In the genomic region with DNA sequence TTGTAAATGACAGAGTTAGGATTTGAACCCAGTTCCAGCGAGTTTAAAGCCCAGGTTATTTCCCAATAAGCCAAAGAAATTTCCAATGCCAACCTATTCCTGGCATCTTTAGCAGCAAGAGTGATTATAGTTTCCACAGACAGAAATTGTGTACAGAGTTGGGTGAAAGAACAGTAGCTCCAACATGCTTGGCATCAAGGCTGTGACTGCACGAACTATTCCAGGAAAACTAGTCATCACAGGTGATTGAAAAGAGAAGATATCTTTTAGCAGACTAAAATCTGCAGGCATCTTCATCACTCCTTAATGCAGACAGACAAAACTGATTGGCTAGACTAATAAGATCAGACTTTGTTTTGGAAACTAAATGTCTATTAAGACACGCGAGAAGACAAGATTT, we compare ENCODE assay signal across 17 cellular contexts.
DNase-seq lines count a peak whose midpoint lies in the region; ATAC-seq and TF ChIP-seq lines count a peak whose summit lies in the region.
"Had no signal": no experiment of that assay in that cellular context is flagged by ENCODE, and none has a peak within 500 bp of the region (broad histone marks: within the 10 kb centered on the region; RNA-seq: fewer than 3 reads in every experiment).

No MANE protein-coding gene starts in this region.

- no peaks in the 10 kb centered on the region for H3K27me3 Mint-ChIP-seq in activated naive CD4-positive, alpha-beta T cell treated with anti-CD3 and anti-CD28 coated beads, Interleukin-2, amount 50 U/mL, for 24 hours
- H3K27me3 Mint-ChIP-seq in activated B cell treated with CpG ODN at 0.5 μM for 24 hours: no peaks in the 10 kb centered on the region
- H3K27me3 Mint-ChIP-seq: CD4-positive, CD25-positive, alpha-beta regulatory T cell had no signal

- no peak for TF ChIP-seq POLR2A in suprapubic skin (IDR thresholded peaks at IDR 0.05)

- H3K9me3 ChIP-seq in suprapubic skin: no peaks in the 10 kb centered on the region
- H3K9me3 ChIP-seq: MG63 had no signal

- H3K9ac ChIP-seq in mesendoderm (ENCODE audit: low read length): no peak overlapping the region

- no peak overlapping the region for H3K23ac ChIP-seq in mesendoderm (ENCODE audit: low read length)

- no peak overlapping the region for H2BK15ac ChIP-seq in mesendoderm (replicated peaks; ENCODE audit: low read depth)

- H3K4me3 ChIP-seq in suprapubic skin (no peak overlapping the region), mesendoderm (ENCODE audit: low read length) (no peak overlapping the region)
- H3K4me3 ChIP-seq: MG63 had no signal

- TF ChIP-seq CTCF in activated B cell treated with CpG ODN at 0.5 μM for 24 hours (IDR thresholded peaks at IDR 0.05) (no peak), omental fat pad (IDR thresholded peaks at IDR 0.05) (no peak), suprapubic skin (IDR thresholded peaks at IDR 0.05) (no peak)

- no peaks in the 10 kb centered on the region for H3K79me1 ChIP-seq in mesendoderm (ENCODE audit: low read length)

- CTCF ChIA-PET in activated B cell treated with CpG ODN at 0.5 μM for 24 hours (lab: Charles Lee): interaction anchor here (0.5 kb wide), 1 partner anchor 76 kb away, joined by 3 read pairs; no protein-coding TSS in a partner anchor

- ATAC-seq in activated B cell treated with CpG ODN at 0.5 μM for 24 hours (ENCODE audit: low read depth) (no peak), omental fat pad (ENCODE audit: low FRiP score) (peak; percentile 50)

- no peak for DNase-seq in activated naive CD4-positive, alpha-beta T cell treated with Interleukin-2 at 50 U/mL for 16 hours
- DNase-seq in activated B cell treated with CpG ODN at 0.5 μM for 24 hours: no peak
- no peak for DNase-seq in omental fat pad (ENCODE audit: low spot score)
- DNase-seq in suprapubic skin (ENCODE audit: low spot score in 2 of 2): no peak
- no peak for DNase-seq in mesendoderm
- no peak for DNase-seq in OCI-M2 (lab: John Stamatoyannopoulos, UW; ENCODE audit: unreplicated experiment)
- DNase-seq in NCI-H345 (lab: John Stamatoyannopoulos, UW): no peak
- DNase-seq: ACHN; CD4-positive, CD25-positive, alpha-beta regulatory T cell; KBM-7; NCI-H2029; NCI-H526 treated with DMSO at 0.1 percent for 48 hours; RPMI8226; SHP77 had no signal

- POLR2A ChIA-PET in activated B cell treated with CpG ODN at 0.5 μM for 24 hours (lab: Charles Lee): interaction anchor here (0.5 to 11.9 kb wide), 12 partner anchors 11 to 294 kb away, joined by 3 to 537 read pairs (median 5); a partner anchor contains a TSS

- TF ChIP-seq EP300 in suprapubic skin (IDR thresholded peaks at IDR 0.05): no peak

- H3K27me3 ChIP-seq in suprapubic skin (no peaks in the 10 kb centered on the region), mesendoderm (ENCODE audit: insufficient read depth, low read length, poor library complexity) (no peaks in the 10 kb centered on the region)
- H3K27me3 ChIP-seq: MG63 had no signal

- H2BK5ac ChIP-seq in mesendoderm (ENCODE audit: low read length): no peak overlapping the region

- no peak overlapping the region for H3K56ac ChIP-seq in mesendoderm (ENCODE audit: low read length)

- H3K4ac ChIP-seq in mesendoderm (ENCODE audit: low read depth, low read length): no peak overlapping the region

- no peak overlapping the region for H2AK5ac ChIP-seq in mesendoderm (ENCODE audit: low read length)

- peaks cover 7% of the 10 kb centered on the region for H3K36me3 Mint-ChIP-seq in activated naive CD4-positive, alpha-beta T cell treated with anti-CD3 and anti-CD28 coated beads, Interleukin-2, amount 50 U/mL, for 24 hours
- peaks cover 16% of the 10 kb centered on the region for H3K36me3 Mint-ChIP-seq in activated B cell treated with CpG ODN at 0.5 μM for 24 hours (ENCODE audit: low read depth)
- H3K36me3 Mint-ChIP-seq: CD4-positive, CD25-positive, alpha-beta regulatory T cell had no signal

- H4K5ac ChIP-seq in mesendoderm (ENCODE audit: low read length): no peak overlapping the region

- no peak overlapping the region for H4K8ac ChIP-seq in mesendoderm (ENCODE audit: low read depth, low read length)

- no peaks in the 10 kb centered on the region for H3K79me2 ChIP-seq in mesendoderm (ENCODE audit: control insufficient read depth, insufficient read depth, low read length)

- peaks cover 62% of the 10 kb centered on the region for H3K4me1 Mint-ChIP-seq in activated naive CD4-positive, alpha-beta T cell treated with anti-CD3 and anti-CD28 coated beads, Interleukin-2, amount 50 U/mL, for 24 hours
- peaks cover 99% of the 10 kb centered on the region for H3K4me1 Mint-ChIP-seq in activated B cell treated with CpG ODN at 0.5 μM for 24 hours

- intact Hi-C loops in activated B cell treated with CpG ODN at 0.5 μM for 24 hours (cut with micrococcal nuclease): no loop called here

- no peak overlapping the region for H3K18ac ChIP-seq in mesendoderm (ENCODE audit: low read length)

- peaks cover 11% of the 10 kb centered on the region for H3K9me3 Mint-ChIP-seq in activated naive CD4-positive, alpha-beta T cell treated with anti-CD3 and anti-CD28 coated beads, Interleukin-2, amount 50 U/mL, for 24 hours
- peaks cover 8% of the 10 kb centered on the region for H3K9me3 Mint-ChIP-seq in activated B cell treated with CpG ODN at 0.5 μM for 24 hours

- peak overlapping the region; percentile 43 for H3K27ac Mint-ChIP-seq in activated naive CD4-positive, alpha-beta T cell treated with anti-CD3 and anti-CD28 coated beads, Interleukin-2, amount 50 U/mL, for 24 hours
- H3K27ac Mint-ChIP-seq in activated B cell treated with CpG ODN at 0.5 μM for 24 hours: peak overlapping the region; percentile 97

- H3K4me1 ChIP-seq in suprapubic skin (peaks cover 44% of the 10 kb centered on the region), mesendoderm (ENCODE audit: control insufficient read depth, low read depth, low read length) (no peaks in the 10 kb centered on the region)

- H2BK120ac ChIP-seq in mesendoderm (ENCODE audit: low read depth, low read length): no peak overlapping the region

- H3K27ac ChIP-seq in suprapubic skin (peak overlapping the region; percentile 41), mesendoderm (ENCODE audit: low read depth, low read length) (no peak overlapping the region)
- H3K27ac ChIP-seq: 22Rv1 had no signal

- no peak overlapping the region for H3K4me2 ChIP-seq in mesendoderm (ENCODE audit: low read length)

- H3K36me3 ChIP-seq in suprapubic skin (no peaks in the 10 kb centered on the region), mesendoderm (ENCODE audit: control insufficient read depth, insufficient read depth, low read length) (no peaks in the 10 kb centered on the region)
- H3K36me3 ChIP-seq: MG63 had no signal

- WGBS in suprapubic skin: 58% methylated on average over 4 of the region's 4 CpGs
- WGBS in mesendoderm (ENCODE audit: extremely low coverage, insufficient coverage, low lambda C conversion rate): no CpG with 5 or more reads among the region's 4 CpGs

- no peak overlapping the region for H3K4me3 Mint-ChIP-seq in activated naive CD4-positive, alpha-beta T cell treated with anti-CD3 and anti-CD28 coated beads, Interleukin-2, amount 50 U/mL, for 24 hours
- H3K4me3 Mint-ChIP-seq in activated B cell treated with CpG ODN at 0.5 μM for 24 hours: peak overlapping the region; percentile 62
- H3K4me3 Mint-ChIP-seq: CD4-positive, CD25-positive, alpha-beta regulatory T cell had no signal
